Comparison of ENCODE assay signal across 11 cellular contexts in genomic region chr5:147169399-147169798, GRCh38.
A peak's percentile ranks its signal among the peaks of the same experiment; 100 is the strongest.
DNase-seq lines count a peak whose midpoint lies in the region; ATAC-seq and TF ChIP-seq lines count a peak whose summit lies in the region.
"Had no signal": no experiment of that assay in that cellular context is flagged by ENCODE, and none has a peak within 500 bp of the region (broad histone marks: within the 10 kb centered on the region; RNA-seq: fewer than 3 reads in every experiment).

No MANE protein-coding gene starts in this region.

- intact Hi-C loops in left ventricle myocardium superior (cut with micrococcal nuclease): no loop called here

- H4K20me1 ChIP-seq in SK-N-SH (ENCODE audit: insufficient read depth): no peaks in the 10 kb centered on the region

- peak overlapping the region; percentile 29; the same call in 1 of the 2 replicates for H3K4me2 ChIP-seq in SK-N-SH

- H3K79me2 ChIP-seq in SK-N-SH (ENCODE audit: insufficient read depth): no peaks in the 10 kb centered on the region

- no peak for TF ChIP-seq RAD21 in SK-N-SH (IDR thresholded peaks at IDR 0.05; ENCODE audit: low read length)

- TF ChIP-seq CTCF in SK-N-SH (IDR thresholded peaks at IDR 0.05): no peak

- TF ChIP-seq EP300 in SK-N-SH (IDR thresholded peaks at IDR 0.05; ENCODE audit: borderline replicate concordance in 1 of 2, low read depth in 1 of 2, low read length in 1 of 2): no peak

- H2AFZ ChIP-seq in SK-N-SH (ENCODE audit: low read depth): 0 out of 2 replicates have a peak overlapping the region, but pooled peaks have one; percentile 23

- POLR2A ChIA-PET in SK-N-SH (lab: Yijun Ruan, JAX): no interaction called here

- H3K9me2 ChIP-seq in SK-N-SH: no peaks in the 10 kb centered on the region

- H3K27ac ChIP-seq in SK-N-SH (ENCODE audit: low read depth in 2 of 2, low read length in 1 of 2): peak overlapping the region in 1 of 2 experiments; percentile 76; a peak in 2 of 4 replicates
- peak overlapping the region; percentile 32 for H3K27ac ChIP-seq in mesodermal cell (ENCODE audit: low read depth, low read length, severe bottlenecking)

- H3K9ac ChIP-seq in SK-N-SH: no peak overlapping the region

- peaks cover 23% of the 10 kb centered on the region for H3F3A ChIP-seq in SK-N-SH (replicated peaks; ENCODE audit: insufficient read depth)

- DNase-seq in EH (ENCODE audit: low read depth) (peak; percentile 71), SK-N-SH (no peak), T1000 (lab: John Stamatoyannopoulos, UW) (no peak), left ventricle myocardium superior (no peak)
- DNase-seq in stimulated activated naive CD8-positive, alpha-beta T cell treated with anti-CD3 and anti-CD28 coated beads, Interleukin-15, Interleukin-2, amounts not matched to agents 100 U/mL and 50 U/mL, for 24 hours: no peak
- no peak for DNase-seq in stimulated activated CD8-positive, alpha-beta memory T cell treated with anti-CD3 and anti-CD28 coated beads, Interleukin-4, amount 100 ng/mL, for 48 hours
- DNase-seq: NCI-H1436, T-helper 17 cell had no signal

- no peaks in the 10 kb centered on the region for H3K27me3 ChIP-seq in SK-N-SH (ENCODE audit: insufficient read depth)

- CTCF ChIA-PET in SK-N-SH (lab: Yijun Ruan, JAX): interaction anchor here (0.8 to 1.5 kb wide), 4 partner anchors 12 to 21 kb away, joined by 3 to 7 read pairs (median 3); no protein-coding TSS in a partner anchor

- H3K4me3 ChIP-seq in SK-N-SH (ENCODE audit: low read depth in 2 of 2, low read length in 1 of 2) (no peak overlapping the region), mesodermal cell (ENCODE audit: extremely low read depth, insufficient read depth, low read length, poor library complexity, severe bottlenecking) (no peak overlapping the region)

- H3K9me3 ChIP-seq in SK-N-SH (no peaks in the 10 kb centered on the region), mesodermal cell (ENCODE audit: control insufficient read depth, low read length) (no peaks in the 10 kb centered on the region)

- H3K4me1 ChIP-seq in SK-N-SH (ENCODE audit: control insufficient read depth in 1 of 2, insufficient read depth in 2 of 2, low read depth in 1 of 2, low read length in 1 of 2) (peaks cover 2 to 22% of the 10 kb centered on the region in 2 experiments; a peak in 3 of 4 replicates), mesodermal cell (ENCODE audit: control insufficient read depth, insufficient read depth, low read length, poor library complexity, severe bottlenecking) (peaks cover 14% of the 10 kb centered on the region)

- H3K36me3 ChIP-seq in SK-N-SH (replicated peaks in 1 of 2; ENCODE audit: control insufficient read depth in 1 of 2, insufficient read depth in 2 of 2, low read length in 1 of 2): no peaks in the 10 kb centered on the region
- no peaks in the 10 kb centered on the region for H3K36me3 ChIP-seq in mesodermal cell (ENCODE audit: control insufficient read depth, insufficient read depth, low read length)

- ATAC-seq in HG02840 (IDR thresholded peaks at IDR 0.05; ENCODE audit: low FRiP score, unreplicated experiment): peak; percentile 46
- ATAC-seq in stimulated activated naive CD8-positive, alpha-beta T cell treated with anti-CD3 and anti-CD28 coated beads, Interleukin-15, Interleukin-2, amounts not matched to agents 100 U/mL and 50 U/mL, for 24 hours: no peak
- ATAC-seq in left ventricle myocardium superior: no peak
- ATAC-seq: HCT116, T-helper 17 cell had no signal

TF ChIP-seq in SK-N-SH, 30 proteins besides CTCF, POLR2A, EP300 and RAD21:
- TF ChIP-seq PBX3 (IDR thresholded peaks at IDR 0.05) (peak; percentile 52), RCOR1 (IDR thresholded peaks at IDR 0.05; ENCODE audit: low read length) (no peak)
